In the genomic region with DNA sequence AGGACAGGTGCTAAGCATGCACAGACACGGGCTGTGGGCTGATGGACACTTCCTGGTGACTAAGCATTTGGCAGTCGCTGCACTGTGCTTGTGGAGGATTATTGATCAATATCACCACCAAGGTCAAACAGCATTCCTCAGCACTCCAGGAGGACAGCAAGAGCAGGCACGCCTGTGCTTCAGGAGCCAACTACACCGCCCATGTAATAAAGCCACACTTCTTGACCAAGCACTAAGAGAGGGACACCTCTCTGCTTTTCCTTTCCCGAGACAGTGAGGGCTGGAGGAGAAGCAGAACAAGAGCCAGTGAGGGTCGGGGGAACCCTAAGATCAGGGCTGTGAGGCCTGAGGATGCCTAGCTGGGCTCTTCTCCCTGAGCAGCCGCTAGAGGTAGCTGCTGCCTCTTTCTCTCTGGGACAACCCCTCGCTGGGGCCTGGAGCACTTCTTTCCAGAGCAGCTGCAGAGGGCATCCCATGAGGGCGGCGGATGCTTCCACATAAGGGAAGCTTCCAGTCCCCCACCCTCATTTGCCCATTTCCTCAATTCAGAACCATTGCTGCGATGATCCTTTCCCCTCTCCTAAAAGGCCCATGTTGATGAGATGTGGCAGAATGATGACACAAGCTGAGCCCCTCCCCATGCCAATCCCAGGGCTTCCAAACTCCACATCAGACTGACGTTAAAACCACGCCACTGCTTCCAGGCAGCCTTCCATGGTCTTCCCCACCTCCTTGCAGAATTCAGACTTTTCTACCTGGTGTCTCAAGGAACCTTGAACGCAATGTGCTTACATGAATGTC, we compare ENCODE assay signal across 9 cellular contexts. TPM values are rescaled to one million over a fixed set of nuclear protein-coding genes. Genes with fewer than 3 reads are reported as not detected.
DNase-seq lines count a peak whose midpoint lies in the region; ATAC-seq and TF ChIP-seq lines count a peak whose summit lies in the region.
"Had no signal": no experiment of that assay in that cellular context is flagged by ENCODE, and none has a peak within 500 bp of the region (broad histone marks: within the 10 kb centered on the region; RNA-seq: fewer than 3 reads in every experiment).

No MANE protein-coding gene starts in this region.

- no peaks in the 10 kb centered on the region for H3K4me1 ChIP-seq in OCI-LY1 (ENCODE audit: insufficient read depth, low read length, severe bottlenecking)

- no peak overlapping the region for H3K27ac Mint-ChIP-seq in stimulated activated naive CD8-positive, alpha-beta T cell treated with anti-CD3 and anti-CD28 coated beads, Interleukin-15, amount 100 ng/mL, for 72 hours
- H3K27ac Mint-ChIP-seq: T-helper 1 cell treated with Interleukin-12 subunit alpha and Interleukin-12 subunit beta and Interleukin-4 antibody, amounts not matched to agents 30 μg/mL and 1 μg/mL, for 36 hours had no signal

- no peaks in the 10 kb centered on the region for H3K79me2 ChIP-seq in OCI-LY1 (ENCODE audit: insufficient read depth, low read length)

- no peaks in the 10 kb centered on the region for H3K36me3 ChIP-seq in OCI-LY1 (ENCODE audit: insufficient read depth, low read length)
- no peaks in the 10 kb centered on the region for H3K36me3 ChIP-seq in kidney epithelial cell (ENCODE audit: control insufficient read depth, insufficient read depth, low read length)

- no peaks in the 10 kb centered on the region for H3K9me3 ChIP-seq in OCI-LY1 (ENCODE audit: low read length)

- H2AFZ ChIP-seq in OCI-LY1 (ENCODE audit: low read length): no peak overlapping the region

- peak; percentile 52 for ATAC-seq in GM21825 (IDR thresholded peaks at IDR 0.05; ENCODE audit: unreplicated experiment)
- ATAC-seq in stimulated activated naive CD8-positive, alpha-beta T cell treated with anti-CD3 and anti-CD28 coated beads, Interleukin-15, amount 100 ng/mL, for 72 hours: peak; percentile 73
- ATAC-seq in GM21576 (IDR thresholded peaks at IDR 0.05; ENCODE audit: unreplicated experiment): no peak

- H3K27me3 ChIP-seq in OCI-LY1 (ENCODE audit: insufficient read depth, low read length) (no peaks in the 10 kb centered on the region; the same call in 1 of the 2 replicates), kidney epithelial cell (ENCODE audit: control insufficient read depth, insufficient read depth, low read length) (no peaks in the 10 kb centered on the region)

- no peaks in the 10 kb centered on the region for H3K4me1 Mint-ChIP-seq in stimulated activated naive CD8-positive, alpha-beta T cell treated with anti-CD3 and anti-CD28 coated beads, Interleukin-15, amount 100 ng/mL, for 72 hours

- no peak overlapping the region for H3K9ac ChIP-seq in OCI-LY1 (ENCODE audit: low read length)

- no peaks in the 10 kb centered on the region for H4K20me1 ChIP-seq in OCI-LY1 (ENCODE audit: insufficient read depth, low read length)

- H3K4me2 ChIP-seq in OCI-LY1 (ENCODE audit: low read length): no peak overlapping the region

- no peaks in the 10 kb centered on the region for H3K9me3 Mint-ChIP-seq in stimulated activated naive CD8-positive, alpha-beta T cell treated with anti-CD3 and anti-CD28 coated beads, Interleukin-15, amount 100 ng/mL, for 72 hours

- peaks cover 3% of the 10 kb centered on the region for H3K27me3 Mint-ChIP-seq in stimulated activated naive CD8-positive, alpha-beta T cell treated with anti-CD3 and anti-CD28 coated beads, Interleukin-15, amount 100 ng/mL, for 72 hours

- no peak overlapping the region for H3K4me3 ChIP-seq in OCI-LY1 (ENCODE audit: low read depth, low read length, poor library complexity, severe bottlenecking)
- no peak overlapping the region for H3K4me3 ChIP-seq in cardiac fibroblast (replicated peaks in 1 of 2; ENCODE audit: low read depth in 2 of 2, low read length in 2 of 2)
- H3K4me3 ChIP-seq in kidney epithelial cell (ENCODE audit: low read depth, low read length): no peak overlapping the region

- H3F3A ChIP-seq in OCI-LY1 (ENCODE audit: insufficient read depth, low read length): no peaks in the 10 kb centered on the region

- H3K27ac ChIP-seq in OCI-LY1 (ENCODE audit: low read depth, low read length, poor library complexity, severe bottlenecking): no peak overlapping the region

- peak; percentile 9 for DNase-seq in COR-L47 (lab: John Stamatoyannopoulos, UW)
- DNase-seq in cardiac fibroblast (ENCODE audit: low read depth in 2 of 2): peak; percentile 68 to 74
- no peak for DNase-seq in kidney epithelial cell (ENCODE audit: low read depth)
- peak; percentile 26 to 29 for DNase-seq in stimulated activated naive CD8-positive, alpha-beta T cell treated with anti-CD3 and anti-CD28 coated beads, Interleukin-15, amount 100 ng/mL, for 72 hours
- no peak for DNase-seq in NCI-H345 (lab: John Stamatoyannopoulos, UW)

- H3K9me2 ChIP-seq in OCI-LY1 (ENCODE audit: low read depth, low read length): no peaks in the 10 kb centered on the region

- no peak overlapping the region for H3K4me3 Mint-ChIP-seq in stimulated activated naive CD8-positive, alpha-beta T cell treated with anti-CD3 and anti-CD28 coated beads, Interleukin-15, amount 100 ng/mL, for 72 hours
- H3K4me3 Mint-ChIP-seq: T-helper 1 cell treated with Interleukin-12 subunit alpha and Interleukin-12 subunit beta and Interleukin-4 antibody, amounts not matched to agents 30 μg/mL and 1 μg/mL, for 36 hours had no signal

- TF ChIP-seq CTCF in OCI-LY1 (IDR thresholded peaks at IDR 0.05; ENCODE audit: low read length) (peak; percentile 82), cardiac fibroblast (IDR thresholded peaks at IDR 0.05; ENCODE audit: low read depth, low read length) (peak; percentile 96), kidney epithelial cell (IDR thresholded peaks at IDR 0.05; ENCODE audit: insufficient read depth, low read length, poor library complexity, severe bottlenecking) (peak; percentile 86)

RNA-seq across cellular contexts. Expression of gene RAB7B, which starts 19.1 kb away (rescaled TPM):
- total RNA-seq in kidney epithelial cell: 0.13 TPM in 1 of 2 replicates, not detected in the other

RNA-seq across cellular contexts. Expression of gene CTSE, which starts 39.6 kb away (rescaled TPM):
- total RNA-seq in kidney epithelial cell: not detected in 2 replicates

RNA-seq across cellular contexts. Expression of gene SLC26A9, which starts 40.9 kb away (rescaled TPM):
- not detected in 2 replicates for total RNA-seq in kidney epithelial cell

Comparison
In these comparisons a context has a peak if more than half of its experiments do, and no peak if none do; other contexts are left out.
1. DNase-seq: peak in COR-L47 (single experiment), cardiac fibroblast (2 of 2) and stimulated activated naive CD8-positive, alpha-beta T cell treated with anti-CD3 and anti-CD28 coated beads, Interleukin-15, amount 100 ng/mL, for 72 hours (2 of 2); none in kidney epithelial cell (single experiment) and NCI-H345 (single experiment).
2. Peak in every context shown above with its lines, with median percentiles within 50 percentile points of each other: CTCF ChIP-seq.